In the genomic region with DNA sequence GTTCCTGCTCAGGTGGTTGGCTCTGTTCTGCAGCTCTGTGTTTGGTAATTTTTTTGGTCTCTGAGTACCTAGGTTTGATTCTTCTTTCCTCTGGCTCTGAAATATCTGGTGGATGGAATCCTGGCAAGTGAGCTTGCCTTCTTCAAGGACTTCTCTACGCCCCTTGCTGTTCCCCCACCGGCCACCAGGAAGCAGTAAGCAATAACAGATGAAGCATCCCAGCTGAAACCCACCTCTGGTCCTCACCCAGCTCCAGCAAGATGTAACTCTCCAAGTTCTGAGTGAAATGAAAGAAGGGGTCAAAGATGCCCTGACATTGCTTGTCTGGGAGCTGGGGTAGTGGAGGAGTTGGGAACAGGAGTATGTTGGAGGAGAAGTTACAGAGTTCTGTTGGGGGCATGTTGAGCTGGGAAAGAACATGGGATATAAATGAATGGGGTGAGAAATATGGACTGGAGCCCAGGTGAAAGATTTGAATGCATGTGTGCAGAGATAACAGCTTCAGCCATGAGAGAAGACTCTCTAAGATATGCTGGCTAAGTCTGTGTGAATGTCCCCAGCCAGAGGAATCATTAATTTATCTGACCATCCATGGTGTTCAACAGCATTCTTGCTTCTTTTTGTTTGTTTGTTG, we compare ENCODE assay signal across 9 cellular contexts. TPM values are rescaled to one million over a fixed set of nuclear protein-coding genes. Genes with fewer than 3 reads are reported as not detected.
A peak's percentile ranks its signal among the peaks of the same experiment; 100 is the strongest.
DNase-seq lines count a peak whose midpoint lies in the region; ATAC-seq and TF ChIP-seq lines count a peak whose summit lies in the region.
"Had no signal": no experiment of that assay in that cellular context is flagged by ENCODE, and none has a peak within 500 bp of the region (broad histone marks: within the 10 kb centered on the region; RNA-seq: fewer than 3 reads in every experiment).

No MANE protein-coding gene starts in this region.

- H3K9me2 ChIP-seq in GM23248 (ENCODE audit: insufficient read depth): no peaks in the 10 kb centered on the region

- H4K20me1 ChIP-seq in GM23248 (ENCODE audit: insufficient read depth): no peaks in the 10 kb centered on the region

- WGBS in lung, 2 donors: 4 to 20% methylated on average over 2 of the region's 2 CpGs
- 6 to 12% methylated on average over 2 of the region's 2 CpGs for WGBS in GM23248 (ENCODE audit: low coverage in 1 of 2, low lambda C conversion rate in 2 of 2, missing lambda C conversion rate in 2 of 2), 2 experiments

- no peak overlapping the region for H3K4me3 ChIP-seq in A673 (ENCODE audit: low read depth, low read length, poor library complexity, severe bottlenecking)
- no peak overlapping the region for H3K4me3 ChIP-seq in lung
- no peak overlapping the region for H3K4me3 ChIP-seq in GM23248

- no peaks in the 10 kb centered on the region for H3F3A ChIP-seq in GM23248 (ENCODE audit: insufficient read depth)

- H3K27me3 ChIP-seq in A673 (replicated peaks; ENCODE audit: insufficient read depth, low read depth, low read length, poor library complexity): peaks cover 82% of the 10 kb centered on the region
- H3K27me3 ChIP-seq in lung (ENCODE audit: control insufficient read depth, insufficient read depth): no peaks in the 10 kb centered on the region
- H3K27me3 ChIP-seq in GM23248 (replicated peaks; ENCODE audit: insufficient read depth): peaks cover 5% of the 10 kb centered on the region; the same call in 1 of the 2 replicates

- CTCF ChIA-PET in A673 (lab: Charles Lee): interaction anchor here (0.6 to 1.6 kb wide), 7 partner anchors 30 to 313 kb away, joined by 3 to 11 read pairs (median 5); partner anchors contain the start of gene SAYSD1

- no peaks in the 10 kb centered on the region for H3K4me1 ChIP-seq in A673 (ENCODE audit: insufficient read depth, low read length, poor library complexity, severe bottlenecking)
- H3K4me1 ChIP-seq in lung (ENCODE audit: control insufficient read depth in 2 of 2, insufficient read depth in 2 of 2, low read length in 2 of 2): peaks cover 0 to 3% of the 10 kb centered on the region in 2 donors
- H3K4me1 ChIP-seq in GM23248 (ENCODE audit: insufficient read depth): no peaks in the 10 kb centered on the region

- H3K27ac ChIP-seq in A673 (ENCODE audit: low read depth, low read length, poor library complexity, severe bottlenecking) (no peak overlapping the region), lung (ENCODE audit: low read depth in 1 of 2, low read length in 1 of 2) (no peak overlapping the region), GM23248 (no peak overlapping the region)
- H3K27ac ChIP-seq: epithelial cell of prostate had no signal

- H3K9me3 ChIP-seq in A673 (ENCODE audit: low read depth, low read length, poor library complexity, severe bottlenecking): no peaks in the 10 kb centered on the region
- H3K9me3 ChIP-seq in lung (ENCODE audit: control insufficient read depth in 2 of 2, insufficient read depth in 1 of 2, low read length in 1 of 2): no peaks in the 10 kb centered on the region
- H3K9me3 ChIP-seq in GM23248 (ENCODE audit: low read depth): no peaks in the 10 kb centered on the region

- H3K9ac ChIP-seq in GM23248: no peak overlapping the region

- no peak overlapping the region for H3K4me2 ChIP-seq in GM23248 (ENCODE audit: unreplicated experiment)

- DNase-seq in A673 (ENCODE audit: low spot score) (peak; percentile 47), OCI-M1 (lab: John Stamatoyannopoulos, UW) (peak; percentile 54), astrocyte of the hippocampus (ENCODE audit: low read depth, low spot score) (peak; percentile 28), lung (ENCODE audit: low spot score) (no peak), GM23248 (no peak)

- TF ChIP-seq CTCF in A673 (conservative IDR thresholded peaks at IDR 0.05; ENCODE audit: low read depth, low read length) (peak; percentile 65), GM12874 (IDR thresholded peaks at IDR 0.05; ENCODE audit: insufficient read depth, low read depth, low read length) (peak; percentile 69), lung (IDR thresholded peaks at IDR 0.05; ENCODE audit: control extremely low read depth, extremely low read depth) (peak; percentile 14)

- no peaks in the 10 kb centered on the region for H3K79me2 ChIP-seq in GM23248 (ENCODE audit: insufficient read depth)

- in situ Hi-C loops in GM23248 (cut with MboI): no loop called here

- BruUV-seq in A673 (replicated peaks; lab: Mats Ljungman, UMichigan): no TSS peak

- H3K36me3 ChIP-seq in A673 (ENCODE audit: insufficient read depth, low read length, poor library complexity, severe bottlenecking): no peaks in the 10 kb centered on the region
- no peaks in the 10 kb centered on the region for H3K36me3 ChIP-seq in lung (ENCODE audit: control insufficient read depth in 2 of 2, insufficient read depth in 2 of 2, low read length in 2 of 2)
- H3K36me3 ChIP-seq in GM23248 (ENCODE audit: low read depth): no peaks in the 10 kb centered on the region

- no peak overlapping the region for H2AFZ ChIP-seq in GM23248

- POLR2A ChIA-PET in A673 (lab: Charles Lee; ENCODE audit: low non-redundant PET): no interaction called here

- intact Hi-C loops in A673 (cut with micrococcal nuclease; ENCODE audit: unreplicated experiment): loop anchor here (1.0 kb wide), 1 partner anchor 306 kb away; no protein-coding TSS in a partner anchor

- no peak for ATAC-seq in lung (ENCODE audit: insufficient read depth, low FRiP score)
- no peak for ATAC-seq in HG02970 (IDR thresholded peaks at IDR 0.05; ENCODE audit: low FRiP score, unreplicated experiment)
- no peak for ATAC-seq in GM21381 (IDR thresholded peaks at IDR 0.05; ENCODE audit: unreplicated experiment)

RNA-seq across cellular contexts. Expression of gene GLP1R, which starts 51.3 kb away (rescaled TPM):
- not detected in 2 replicates for total RNA-seq in A673 (2021)
- total RNA-seq in lung: 1 to 10 TPM in 1 of 2 donors, under 1 TPM in 1; 0.18 to 1.3 TPM
- polyA plus RNA-seq in lung: under 1 TPM; 0.06 to 0.07 TPM
- not detected in 2 replicates for total RNA-seq in GM23248 (2014; rRNA removed; shearing (Covaris generic))
- polyA plus RNA-seq in GM23248 (2016; fragmentation: Nextera tagmentation; extraction: Ambion mirVana): not detected in 2 replicates

Comparison
In these comparisons a context has a peak if more than half of its experiments do, and no peak if none do; other contexts are left out.
1. DNase-seq: peak in A673 (single experiment), OCI-M1 (single experiment) and astrocyte of the hippocampus (single experiment); none in lung (single experiment) and GM23248 (single experiment).
2. CTCF ChIP-seq: peak in every context shown above with its lines; median percentile 69 in GM12874; 65 in A673; 14 in lung.